Comparison of ENCODE assay signal across 1 cellular context in genomic region chr17:74715144-74715543, GRCh38.
TF ChIP-seq lines count a peak whose summit lies in the region.

No MANE protein-coding gene starts in this region.

TF ChIP-seq in HepG2, 621 proteins besides CTCF, POLR2A, EP300 and RAD21 (continued from another document):
- 0 out of 2 replicates have a peak, but pooled peaks have one; percentile 37 for TF ChIP-seq PATZ1 (CRISPR knock-in tag; IDR thresholded peaks at IDR 0.05)
- no peak for TF ChIP-seq ZNF383 (CRISPR knock-in tag; IDR thresholded peaks at IDR 0.05; ENCODE audit: borderline replicate concordance)
- no peak for TF ChIP-seq RFXANK (CRISPR knock-in tag; IDR thresholded peaks at IDR 0.05)
- no peak for TF ChIP-seq PAX8 (CRISPR knock-in tag; IDR thresholded peaks at IDR 0.05; ENCODE audit: borderline replicate concordance)
- no peak for TF ChIP-seq MAF1 (CRISPR knock-in tag; IDR thresholded peaks at IDR 0.05; ENCODE audit: borderline replicate concordance)
- no peak for TF ChIP-seq ZNF275 (CRISPR knock-in tag; IDR thresholded peaks at IDR 0.05; ENCODE audit: borderline replicate concordance)
- no peak for TF ChIP-seq ZNF530 (CRISPR knock-in tag; IDR thresholded peaks at IDR 0.05; ENCODE audit: low read depth)
- no peak for TF ChIP-seq ZMAT3 (CRISPR knock-in tag; conservative IDR thresholded peaks at IDR 0.05)
- TF ChIP-seq BCLAF1 (IDR thresholded peaks at IDR 0.05): no peak
- no peak for TF ChIP-seq TBL1XR1 (IDR thresholded peaks at IDR 0.05; ENCODE audit: borderline replicate concordance, low read length, partially characterized antibody)
